Comparison of ENCODE assay signal across 26 cellular contexts in the genomic region with DNA sequence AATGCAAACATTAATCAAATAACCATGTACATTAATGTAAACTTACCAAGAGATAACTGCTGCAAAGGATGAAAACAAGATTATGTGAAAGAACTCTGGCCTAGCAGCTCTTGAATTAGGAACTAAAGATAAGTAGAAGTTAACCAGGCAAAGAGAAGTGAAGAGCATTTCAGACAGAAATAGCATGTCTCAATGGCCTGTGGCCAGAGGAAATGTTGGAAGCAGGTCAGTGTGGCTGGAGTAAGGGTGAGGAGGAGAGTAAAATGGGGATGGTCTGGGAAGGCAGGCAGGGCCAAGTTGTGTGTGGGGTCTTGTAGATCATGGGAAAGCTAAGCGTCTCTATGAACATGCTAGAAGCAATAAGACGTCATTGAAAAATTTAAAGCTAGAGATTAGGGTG.
"Had no signal": no experiment of that assay in that cellular context is flagged by ENCODE, and none has a peak within 500 bp of the region (broad histone marks: within the 10 kb centered on the region; RNA-seq: fewer than 3 reads in every experiment).

No MANE protein-coding gene starts in this region.

- H3K4me3 ChIP-seq: coronary artery, dorsolateral prefrontal cortex had no signal

- H3K36me3 ChIP-seq: brain microvascular endothelial cell, WERI-Rb-1 had no signal

- ATAC-seq: activated CD4-positive, CD25-positive, alpha-beta regulatory T cell treated with anti-CD3 and anti-CD28 coated beads, Interleukin-2, amount 50 U/mL, for 24 hours; activated CD8-positive, alpha-beta T cell treated with anti-CD3 and anti-CD28 coated beads for 36 hours; activated naive CD4-positive, alpha-beta T cell treated with anti-CD3 and anti-CD28 coated beads, Interleukin-2, amount 50 U/mL, for 72 hours; activated T-cell treated with anti-CD3 and anti-CD28 coated beads, Interleukin-2, amount 50 U/mL, for 4 hours; esophagus mucosa; T-helper 17 cell had no signal

- H3K27me3 ChIP-seq: brain microvascular endothelial cell, dorsolateral prefrontal cortex had no signal

- H3K27ac ChIP-seq: brain microvascular endothelial cell, coronary artery, WERI-Rb-1 had no signal

- DNase-seq: activated B cell treated with CpG ODN at 0.5 μM for 24 hours; activated CD4-positive, alpha-beta T cell treated with anti-CD3 and anti-CD28 coated beads for 48 hours; activated CD4-positive, alpha-beta T cell treated with anti-CD3 and anti-CD28 coated beads, Interleukin-2, amount 50 U/mL, for 1 hour; activated CD4-positive, alpha-beta T cell treated with anti-CD3 and anti-CD28 coated beads, Interleukin-2, amount 50 U/mL, for 48 hours; activated CD8-positive, alpha-beta memory T cell treated with anti-CD3 and anti-CD28 coated beads for 24 hours; activated CD8-positive, alpha-beta T cell treated with anti-CD3 and anti-CD28 coated beads for 36 hours; activated gamma-delta T cell; activated naive CD4-positive, alpha-beta T cell; activated naive CD4-positive, alpha-beta T cell treated with anti-CD3 and anti-CD28 coated beads, Interleukin-2, amount 10 ng/mL, durations not matched to agents 7 days and 5 days; activated naive CD8-positive, alpha-beta T cell treated with anti-CD3 and anti-CD28 coated beads, Interleukin-2, amount 10 ng/mL, durations not matched to agents 7 days and 5 days; activated T-cell treated with anti-CD3 and anti-CD28 coated beads, Interleukin-2, amount 50 U/mL, for 4 hours; anterior cingulate cortex; brain microvascular endothelial cell; dorsolateral prefrontal cortex; effector memory CD4-positive, alpha-beta T cell; endodermal cell; foreskin fibroblast; glutamatergic neuron; T-helper 1 cell; T-helper 17 cell; T1000; WERI-Rb-1 had no signal
